30 cellular contexts compared by ENCODE assay signal in genomic region chrX:116267511-116268040, GRCh38.
"Had no signal": no experiment of that assay in that cellular context is flagged by ENCODE, and none has a peak within 500 bp of the region (broad histone marks: within the 10 kb centered on the region; RNA-seq: fewer than 3 reads in every experiment).

No MANE protein-coding gene starts in this region.

- H3K79me2 ChIP-seq: parathyroid adenoma had no signal

- H3K4me1 ChIP-seq: adrenal gland, breast epithelium, esophagus muscularis mucosa, heart right ventricle, left lung, lower lobe of right lung, neural progenitor cell, parathyroid adenoma, psoas muscle, sigmoid colon, upper lobe of left lung had no signal

- H3K27ac ChIP-seq: adrenal gland, breast epithelium, esophagus muscularis mucosa, heart right ventricle, left lung, lower lobe of right lung, neural progenitor cell, parathyroid adenoma, psoas muscle, sigmoid colon, upper lobe of left lung, VCaP had no signal

- DNase-seq: activated CD4-positive, alpha-beta T cell treated with anti-CD3 and anti-CD28 coated beads for 48 hours; activated CD4-positive, alpha-beta T cell treated with anti-CD3 and anti-CD28 coated beads, Interleukin-2, amount 50 U/mL, for 48 hours; activated CD8-positive, alpha-beta memory T cell treated with anti-CD3 and anti-CD28 coated beads for 24 hours; activated effector memory CD4-positive, alpha-beta T cell treated with Interleukin-2 at 50 U/mL for 16 hours; activated naive CD4-positive, alpha-beta T cell treated with Interleukin-2 at 50 U/mL for 16 hours; adrenal gland; aorta; central memory CD4-positive, alpha-beta T cell; foreskin melanocyte; heart right ventricle; left lung; lower lobe of right lung; natural killer cell; occipital lobe; psoas muscle; sigmoid colon; small intestine; stimulated activated CD4-positive, alpha-beta T cell treated with anti-CD3 and anti-CD28 coated beads, Interleukin-4, amount 100 ng/mL, for 24 hours; stimulated activated naive CD8-positive, alpha-beta T cell treated with anti-CD3 and anti-CD28 coated beads, Interleukin-15, amount 100 ng/mL, for 72 hours; substantia nigra; T-helper 9 cell; upper lobe of left lung had no signal

- H3K36me3 Mint-ChIP-seq: activated naive CD8-positive, alpha-beta T cell; natural killer cell; neural progenitor cell; stimulated activated effector memory CD8-positive, alpha-beta T cell treated with anti-CD3 and anti-CD28 coated beads, Interleukin-12 subunit alpha, Interleukin-12 subunit beta, amount 100 ng/mL, for 72 hours had no signal

- H3K27me3 ChIP-seq: adrenal gland, breast epithelium, esophagus muscularis mucosa, heart right ventricle, left lung, neural progenitor cell, sigmoid colon, upper lobe of left lung had no signal

- H3K27ac Mint-ChIP-seq: activated naive CD8-positive, alpha-beta T cell; natural killer cell; neural progenitor cell; stimulated activated effector memory CD8-positive, alpha-beta T cell treated with anti-CD3 and anti-CD28 coated beads, Interleukin-12 subunit alpha, Interleukin-12 subunit beta, amount 100 ng/mL, for 72 hours; stimulated activated naive CD8-positive, alpha-beta T cell treated with anti-CD3 and anti-CD28 coated beads, Interleukin-15, amount 100 ng/mL, for 72 hours; T-helper 1 cell treated with Interleukin-12 subunit alpha and Interleukin-12 subunit beta and Interleukin-4 antibody, amounts not matched to agents 30 μg/mL and 1 μg/mL, for 36 hours had no signal

- H3K4me2 ChIP-seq: neural progenitor cell had no signal

- ATAC-seq: heart right ventricle; left lung; lower lobe of right lung; natural killer cell; psoas muscle; stimulated activated effector memory CD8-positive, alpha-beta T cell treated with anti-CD3 and anti-CD28 coated beads, Interleukin-12 subunit alpha, Interleukin-12 subunit beta, amount 100 ng/mL, for 72 hours; stimulated activated naive CD8-positive, alpha-beta T cell treated with anti-CD3 and anti-CD28 coated beads, Interleukin-15, amount 100 ng/mL, for 72 hours had no signal

- H3K27me3 Mint-ChIP-seq: activated naive CD8-positive, alpha-beta T cell; stimulated activated naive CD8-positive, alpha-beta T cell treated with anti-CD3 and anti-CD28 coated beads, Interleukin-15, amount 100 ng/mL, for 72 hours had no signal

- H3K36me3 ChIP-seq: adrenal gland, breast epithelium, esophagus muscularis mucosa, heart right ventricle, left lung, lower lobe of right lung, neural progenitor cell, sigmoid colon, upper lobe of left lung had no signal

- H3K4me3 Mint-ChIP-seq: activated naive CD8-positive, alpha-beta T cell; natural killer cell; neural progenitor cell; stimulated activated effector memory CD8-positive, alpha-beta T cell treated with anti-CD3 and anti-CD28 coated beads, Interleukin-12 subunit alpha, Interleukin-12 subunit beta, amount 100 ng/mL, for 72 hours; stimulated activated naive CD8-positive, alpha-beta T cell treated with anti-CD3 and anti-CD28 coated beads, Interleukin-15, amount 100 ng/mL, for 72 hours; T-helper 1 cell treated with Interleukin-12 subunit alpha and Interleukin-12 subunit beta and Interleukin-4 antibody, amounts not matched to agents 30 μg/mL and 1 μg/mL, for 36 hours had no signal

- H3K4me3 ChIP-seq: adrenal gland, breast epithelium, esophagus muscularis mucosa, heart right ventricle, left lung, lower lobe of right lung, neural progenitor cell, psoas muscle, sigmoid colon, upper lobe of left lung had no signal

- H3K9me3 ChIP-seq: adrenal gland, breast epithelium, esophagus muscularis mucosa, heart right ventricle, lower lobe of right lung, psoas muscle, sigmoid colon, upper lobe of left lung had no signal

- H3K9ac ChIP-seq: neural progenitor cell, parathyroid adenoma had no signal

- H3K9me3 Mint-ChIP-seq: neural progenitor cell; stimulated activated naive CD8-positive, alpha-beta T cell treated with anti-CD3 and anti-CD28 coated beads, Interleukin-15, amount 100 ng/mL, for 72 hours had no signal

- H3K4me1 Mint-ChIP-seq: natural killer cell; neural progenitor cell; stimulated activated effector memory CD8-positive, alpha-beta T cell treated with anti-CD3 and anti-CD28 coated beads, Interleukin-12 subunit alpha, Interleukin-12 subunit beta, amount 100 ng/mL, for 72 hours; stimulated activated naive CD8-positive, alpha-beta T cell treated with anti-CD3 and anti-CD28 coated beads, Interleukin-15, amount 100 ng/mL, for 72 hours had no signal

- H2AFZ ChIP-seq: neural progenitor cell, parathyroid adenoma had no signal
